Comparison of ENCODE assay signal across 16 cellular contexts in the genomic region with DNA sequence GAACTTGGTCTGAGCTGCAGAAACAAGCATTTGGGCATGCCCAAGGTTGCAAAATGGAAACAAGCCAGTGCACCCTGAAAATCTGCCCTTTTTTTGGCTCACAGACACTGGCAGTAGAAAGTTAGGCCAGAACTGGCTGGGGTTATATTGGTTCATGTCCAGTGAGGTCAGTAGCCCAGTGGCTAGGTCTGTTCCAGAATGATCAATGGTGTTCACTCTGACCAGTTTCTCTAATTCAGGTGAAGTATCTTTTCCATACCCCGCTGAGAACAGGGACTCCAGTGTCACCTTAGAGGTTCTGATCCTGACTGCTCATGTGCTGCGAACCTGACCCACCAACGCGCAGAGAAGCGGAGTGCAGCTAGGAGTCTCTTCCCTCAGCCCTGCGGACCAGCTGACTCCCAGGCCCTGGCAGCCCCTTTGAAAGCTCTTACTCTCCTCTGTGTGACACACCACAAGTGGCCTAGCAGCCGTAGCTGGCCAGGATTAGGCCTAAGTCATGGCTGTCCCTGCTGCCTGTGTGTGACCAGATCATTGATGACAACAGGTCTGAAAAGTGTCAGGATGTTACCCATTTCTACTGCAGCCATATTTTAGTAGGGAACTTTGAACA.
DNase-seq lines count a peak whose midpoint lies in the region; ATAC-seq, FAIRE-seq and TF ChIP-seq lines count a peak whose summit lies in the region.
"Had no signal": no experiment of that assay in that cellular context is flagged by ENCODE, and none has a peak within 500 bp of the region (broad histone marks: within the 10 kb centered on the region; RNA-seq: fewer than 3 reads in every experiment).

No MANE protein-coding gene starts in this region.

- ATAC-seq in left lobe of liver (peak; percentile 86), GM21619 (IDR thresholded peaks at IDR 0.05; ENCODE audit: unreplicated experiment) (no peak), HG03280 (IDR thresholded peaks at IDR 0.05; ENCODE audit: unreplicated experiment) (no peak), HG02970 (IDR thresholded peaks at IDR 0.05; ENCODE audit: low FRiP score, unreplicated experiment) (no peak)

- H4K20me1 ChIP-seq in astrocyte (ENCODE audit: insufficient read depth, low read length) (peaks cover 38% of the 10 kb centered on the region), osteoblast (ENCODE audit: insufficient read depth, low read length) (peaks cover 28% of the 10 kb centered on the region)

- peaks cover 0 to 3% (median 2%) of the 10 kb centered on the region in 3 donors for H3K27me3 Mint-ChIP-seq in CD14-positive monocyte (ENCODE audit: low read depth in 3 of 3)
- H3K27me3 Mint-ChIP-seq in astrocyte (ENCODE audit: low read depth, unreplicated experiment): no peaks in the 10 kb centered on the region

- H3K27ac ChIP-seq in astrocyte (ENCODE audit: low read depth, low read length) (peak overlapping the region; percentile 76), osteoblast (ENCODE audit: low read depth, low read length) (peak overlapping the region; percentile 84)
- H3K27ac ChIP-seq: SK-N-MC had no signal

- H3K4me2 ChIP-seq in astrocyte (ENCODE audit: low read length) (no peak overlapping the region), osteoblast (ENCODE audit: insufficient read depth, low read length) (no peak overlapping the region)

- H3K4me3 Mint-ChIP-seq in CD14-positive monocyte (no peak overlapping the region), astrocyte (ENCODE audit: unreplicated experiment) (no peak overlapping the region)
- H3K4me3 Mint-ChIP-seq: neural crest cell had no signal

- peak overlapping the region; percentile 48 for H3K9ac ChIP-seq in astrocyte (ENCODE audit: low read length)

- H3K36me3 Mint-ChIP-seq in CD14-positive monocyte: peaks cover 74 to 95% of the 10 kb centered on the region in 2 donors
- peaks cover 44% of the 10 kb centered on the region for H3K36me3 Mint-ChIP-seq in astrocyte (ENCODE audit: low read depth, unreplicated experiment)

- H3K27ac Mint-ChIP-seq in CD14-positive monocyte: peak overlapping the region in 4 of 7 donors; percentile 33 to 76 (median 58)
- peak overlapping the region; percentile 67 for H3K27ac Mint-ChIP-seq in astrocyte (ENCODE audit: unreplicated experiment)

- H3K36me3 ChIP-seq in astrocyte (ENCODE audit: insufficient read depth, low read length): peaks cover 44% of the 10 kb centered on the region
- H3K36me3 ChIP-seq in osteoblast (ENCODE audit: insufficient read depth, low read length): peaks cover 75% of the 10 kb centered on the region

- H3K9me3 Mint-ChIP-seq in CD14-positive monocyte (peaks cover 0 to 3% (median 0%) of the 10 kb centered on the region in 7 donors), astrocyte (ENCODE audit: unreplicated experiment) (no peaks in the 10 kb centered on the region)
- H3K9me3 Mint-ChIP-seq: neural crest cell had no signal

- H3K4me1 Mint-ChIP-seq in CD14-positive monocyte (no peaks in the 10 kb centered on the region), astrocyte (ENCODE audit: low read depth, unreplicated experiment) (peaks cover 56% of the 10 kb centered on the region)
- H3K4me1 Mint-ChIP-seq: neural crest cell had no signal

- no peak for TF ChIP-seq CTCF in CD14-positive monocyte (IDR thresholded peaks at IDR 0.05)
- no peak for TF ChIP-seq CTCF in astrocyte (IDR thresholded peaks at IDR 0.05; ENCODE audit: insufficient read depth, low read depth, low read length)
- no peak for TF ChIP-seq CTCF in osteoblast (IDR thresholded peaks at IDR 0.05; ENCODE audit: extremely low read depth, low read depth, low read length)

- H3K79me2 ChIP-seq in astrocyte (ENCODE audit: insufficient read depth, low read length): peaks cover 25% of the 10 kb centered on the region
- H3K79me2 ChIP-seq in osteoblast (ENCODE audit: insufficient read depth, low read length): peaks cover 23% of the 10 kb centered on the region

- no peak for FAIRE-seq in astrocyte (lab: Jason Lieb, UNC)
- FAIRE-seq: H1, urothelium cell line had no signal

- H3K4me3 ChIP-seq in astrocyte (ENCODE audit: insufficient read depth, low read depth, low read length) (no peak overlapping the region), osteoblast (ENCODE audit: insufficient read depth, low read length) (no peak overlapping the region)
- H3K4me3 ChIP-seq: SK-N-MC, skin epidermis had no signal

- no peak overlapping the region for H2AFZ ChIP-seq in astrocyte (ENCODE audit: low read depth, low read length)
- no peak overlapping the region for H2AFZ ChIP-seq in osteoblast (ENCODE audit: low read length)

- H3K9me3 ChIP-seq in astrocyte (ENCODE audit: insufficient read depth, low read depth, low read length) (no peaks in the 10 kb centered on the region), osteoblast (ENCODE audit: low read depth, low read length) (no peaks in the 10 kb centered on the region)

- DNase-seq in CD14-positive monocyte (ENCODE audit: low spot score): no peak
- no peak for DNase-seq in astrocyte (ENCODE audit: low read depth)
- DNase-seq in left lobe of liver (ENCODE audit: low spot score): peak; percentile 58
- no peak for DNase-seq in osteoblast (ENCODE audit: insufficient read length, low spot score, missing footprints)
- no peak for DNase-seq in stimulated activated CD4-positive, alpha-beta T cell treated with anti-CD3 and anti-CD28 coated beads, Interleukin-2, amount 100 ng/mL, for 24 hours
- DNase-seq: activated effector memory CD4-positive, alpha-beta T cell treated with anti-CD3 and anti-CD28 coated beads, Interleukin-2, amount 50 U/mL, for 16 hours; EL; hippocampal formation had no signal

- H3K27me3 ChIP-seq in astrocyte (ENCODE audit: insufficient read depth, low read length): no peaks in the 10 kb centered on the region
- H3K27me3 ChIP-seq in osteoblast (ENCODE audit: insufficient read depth, low read length): no peaks in the 10 kb centered on the region

- H3K4me1 ChIP-seq in astrocyte (ENCODE audit: insufficient read depth, low read length) (peaks cover 34% of the 10 kb centered on the region), osteoblast (ENCODE audit: insufficient read depth, low read length) (peaks cover 30% of the 10 kb centered on the region)

- intact Hi-C loops in CD14-positive monocyte (cut with micrococcal nuclease): no loop called here
